8 cellular contexts compared by ENCODE assay signal in genomic region chr15:58209007-58209481, GRCh38.
DNase-seq lines count a peak whose midpoint lies in the region; ATAC-seq, FAIRE-seq and TF ChIP-seq lines count a peak whose summit lies in the region.
"Not testable (repeated sequence)": the region's sequence is repeated elsewhere in the genome, so short reads cannot be mapped to it uniquely, and the experiment has no call there.

No MANE protein-coding gene starts in this region.

- dilution Hi-C loops in keratinocyte (cut with MboI; ENCODE audit: extremely low pct_ligation_motif_present, low sequenced_read_pairs) = not testable (repeated sequence)

- ATAC-seq in CD4-positive, CD25-positive, alpha-beta regulatory T cell (ENCODE audit: low read depth in 2 of 2) = peak; percentile 34 to 65
- not testable (repeated sequence) for ATAC-seq in RWPE2 (ENCODE audit: low read depth)
- peak; percentile 85 for ATAC-seq in stimulated activated effector memory CD8-positive, alpha-beta T cell treated with anti-CD3 and anti-CD28 coated beads, Interleukin-12 subunit alpha, Interleukin-12 subunit beta, amount 100 ng/mL, for 72 hours

- peak overlapping the region; percentile 33 for H3K9ac ChIP-seq in keratinocyte (ENCODE audit: control insufficient read depth, extremely low read depth, insufficient read depth, low read length)

- peak; percentile 94 for FAIRE-seq in keratinocyte (lab: Jason Lieb, UNC)

- H3K27ac Mint-ChIP-seq in CD4-positive, CD25-positive, alpha-beta regulatory T cell = peak overlapping the region in 1 of 3 donors; percentile 69
- H3K27ac Mint-ChIP-seq in HFFc6 = peak overlapping the region; percentile 57; the same call in 1 of the 2 replicates
- H3K27ac Mint-ChIP-seq in stimulated activated effector memory CD8-positive, alpha-beta T cell treated with anti-CD3 and anti-CD28 coated beads, Interleukin-12 subunit alpha, Interleukin-12 subunit beta, amount 100 ng/mL, for 72 hours = peak overlapping the region; percentile 45

- not testable (repeated sequence) for H3K9me1 ChIP-seq in keratinocyte (ENCODE audit: control insufficient read depth, extremely low read depth, insufficient read depth, low read length)

- H2AFZ ChIP-seq in keratinocyte (ENCODE audit: control insufficient read depth, low read length) = peak overlapping the region; percentile 46

- H4K20me1 ChIP-seq in keratinocyte (ENCODE audit: control insufficient read depth, extremely low read depth, insufficient read depth, low read length) = not testable (repeated sequence)

- not testable (repeated sequence) for H3K36me3 Mint-ChIP-seq in CD4-positive, CD25-positive, alpha-beta regulatory T cell; HFFc6 (ENCODE audit: low read depth); stimulated activated effector memory CD8-positive, alpha-beta T cell treated with anti-CD3 and anti-CD28 coated beads, Interleukin-12 subunit alpha, Interleukin-12 subunit beta, amount 100 ng/mL, for 72 hours

- H3K27me3 Mint-ChIP-seq in CD4-positive, CD25-positive, alpha-beta regulatory T cell; HFFc6 (ENCODE audit: insufficient read depth): not testable (repeated sequence)

- H3K27me3 ChIP-seq in CD4-positive, CD25-positive, alpha-beta regulatory T cell (ENCODE audit: control insufficient read depth, insufficient read depth, low read length); RWPE2 (ENCODE audit: insufficient read depth, poor library complexity, severe bottlenecking); keratinocyte (ENCODE audit: control insufficient read depth, extremely low read depth, insufficient read depth, low read length): not testable (repeated sequence)

- H3K27ac ChIP-seq in CD4-positive, CD25-positive, alpha-beta regulatory T cell (ENCODE audit: insufficient read depth, low read length, poor library complexity, severe bottlenecking) = not testable (repeated sequence)
- peak overlapping the region; percentile 12 for H3K27ac ChIP-seq in RWPE2 (ENCODE audit: poor library complexity, severe bottlenecking)
- peak overlapping the region; percentile 75 for H3K27ac ChIP-seq in keratinocyte (ENCODE audit: control insufficient read depth, insufficient read depth, low read length)

- not testable (repeated sequence) for TF ChIP-seq CTCF in HFFc6 (IDR thresholded peaks at IDR 0.05); RWPE2 (IDR thresholded peaks at IDR 0.05; ENCODE audit: poor library complexity, severe bottlenecking); keratinocyte (optimal IDR thresholded peaks at IDR 0.05 in 1 of 3, IDR thresholded peaks at IDR 0.05 in 1 of 3, conservative IDR thresholded peaks at IDR 0.05 in 1 of 3; ENCODE audit: extremely low read depth in 1 of 3, insufficient read depth in 2 of 3, low read length in 3 of 3)

- H3K79me2 ChIP-seq in keratinocyte (ENCODE audit: control insufficient read depth, insufficient read depth, low read length) = not testable (repeated sequence)

- H3K4me1 ChIP-seq in CD4-positive, CD25-positive, alpha-beta regulatory T cell (ENCODE audit: control insufficient read depth, insufficient read depth, low read length, poor library complexity, severe bottlenecking); RWPE2 (ENCODE audit: insufficient read depth, poor library complexity, severe bottlenecking): not testable (repeated sequence)
- H3K4me1 ChIP-seq in keratinocyte (ENCODE audit: control insufficient read depth, extremely low read depth, insufficient read depth, low read length) = peaks cover 22% of the 10 kb centered on the region

- not testable (repeated sequence) for H3K4me1 Mint-ChIP-seq in CD4-positive, CD25-positive, alpha-beta regulatory T cell; stimulated activated effector memory CD8-positive, alpha-beta T cell treated with anti-CD3 and anti-CD28 coated beads, Interleukin-12 subunit alpha, Interleukin-12 subunit beta, amount 100 ng/mL, for 72 hours
- peaks cover 45% of the 10 kb centered on the region for H3K4me1 Mint-ChIP-seq in HFFc6 (ENCODE audit: low read depth)

- not testable (repeated sequence) for H3K4me3 Mint-ChIP-seq in CD4-positive, CD25-positive, alpha-beta regulatory T cell; HFFc6; stimulated activated effector memory CD8-positive, alpha-beta T cell treated with anti-CD3 and anti-CD28 coated beads, Interleukin-12 subunit alpha, Interleukin-12 subunit beta, amount 100 ng/mL, for 72 hours

- H3K4me2 ChIP-seq in keratinocyte (ENCODE audit: control insufficient read depth, extremely low read depth, insufficient read depth, low read depth, low read length) = peak overlapping the region; percentile 60

- H3K36me3 ChIP-seq in CD4-positive, CD25-positive, alpha-beta regulatory T cell (ENCODE audit: control insufficient read depth, insufficient read depth, low read length); RWPE2 (ENCODE audit: low read depth); keratinocyte (ENCODE audit: control insufficient read depth in 2 of 2, extremely low read depth in 1 of 2, insufficient read depth in 2 of 2, low read length in 2 of 2): not testable (repeated sequence)

- not testable (repeated sequence) for H3K9me3 Mint-ChIP-seq in CD4-positive, CD25-positive, alpha-beta regulatory T cell; HFFc6; stimulated activated effector memory CD8-positive, alpha-beta T cell treated with anti-CD3 and anti-CD28 coated beads, Interleukin-12 subunit alpha, Interleukin-12 subunit beta, amount 100 ng/mL, for 72 hours

- H3K4me3 ChIP-seq in CD4-positive, CD25-positive, alpha-beta regulatory T cell (ENCODE audit: low read depth, low read length); RWPE2 (ENCODE audit: severe bottlenecking); keratinocyte (ENCODE audit: control insufficient read depth in 2 of 3, extremely low read depth in 1 of 3, insufficient read depth in 2 of 3, low read depth in 1 of 3, low read length in 3 of 3): not testable (repeated sequence)

- H3K9me3 ChIP-seq in CD4-positive, CD25-positive, alpha-beta regulatory T cell (ENCODE audit: control insufficient read depth in 2 of 2, low read length in 2 of 2); RWPE2 (ENCODE audit: severe bottlenecking); keratinocyte (ENCODE audit: control insufficient read depth, low read depth, low read length): not testable (repeated sequence)

- DNase-seq in CD4-positive, CD25-positive, alpha-beta regulatory T cell = peak in 2 of 3 donors; percentile 9 to 53
- DNase-seq in HFFc6 (peak; percentile 94), fibroblast of the conjunctiva (ENCODE audit: low read depth) (peak; percentile 62), keratinocyte (ENCODE audit: low read depth, low spot score) (peak; percentile 77)
- not testable (repeated sequence) for DNase-seq in RWPE2 (ENCODE audit: low spot score); stimulated activated effector memory CD8-positive, alpha-beta T cell treated with anti-CD3 and anti-CD28 coated beads, Interleukin-12 subunit alpha, Interleukin-12 subunit beta, amount 100 ng/mL, for 72 hours (ENCODE audit: low spot score in 2 of 2)
- peak; percentile 10 for DNase-seq in activated T-helper 9 cell treated with anti-CD3 and anti-CD28 coated beads, Interleukin-2, amount 50 U/mL, for 16 hours (ENCODE audit: low read depth)
- peak; percentile 67 for DNase-seq in central memory CD4-positive, alpha-beta T cell
